8 cellular contexts compared by ENCODE assay signal in genomic region chr4:81631958-81632439, GRCh38.
DNase-seq lines count a peak whose midpoint lies in the region; ATAC-seq and TF ChIP-seq lines count a peak whose summit lies in the region.

No MANE protein-coding gene starts in this region.

- no peaks in the 10 kb centered on the region for H3K9me3 ChIP-seq in thoracic aorta

- H3K4me1 ChIP-seq in foreskin keratinocyte (peaks cover 28% of the 10 kb centered on the region), thoracic aorta (ENCODE audit: control insufficient read depth in 1 of 2, low read depth in 2 of 2) (peaks cover 3 to 8% of the 10 kb centered on the region in 2 donors)

- H3K4me3 ChIP-seq in thoracic aorta: no peak overlapping the region

- DNase-seq in NCI-H187 treated with DMSO at 0.1 percent for 48 hours (lab: John Stamatoyannopoulos, UW): peak; percentile 74
- peak; percentile 100 for DNase-seq in foreskin keratinocyte
- DNase-seq in thoracic aorta (ENCODE audit: low spot score): no peak
- no peak for DNase-seq in COLO829 (ENCODE audit: low spot score)
- DNase-seq in NCI-H774 (lab: John Stamatoyannopoulos, UW): no peak
- no peak for DNase-seq in NCI-H1092 (lab: John Stamatoyannopoulos, UW)

- peak overlapping the region; percentile 29; the same call in 1 of the 2 replicates for H3K27ac ChIP-seq in 22Rv1
- H3K27ac ChIP-seq in foreskin keratinocyte: peak overlapping the region; percentile 94
- no peak overlapping the region for H3K27ac ChIP-seq in thoracic aorta

- H3K27me3 ChIP-seq in foreskin keratinocyte: no peaks in the 10 kb centered on the region
- no peaks in the 10 kb centered on the region for H3K27me3 ChIP-seq in thoracic aorta (replicated peaks; ENCODE audit: insufficient read depth)

- no peak for TF ChIP-seq CTCF in 22Rv1 (IDR thresholded peaks at IDR 0.05)
- TF ChIP-seq CTCF in foreskin keratinocyte (conservative IDR thresholded peaks at IDR 0.05): no peak
- TF ChIP-seq CTCF in thoracic aorta (IDR thresholded peaks at IDR 0.05): no peak

- ATAC-seq in GM18519 (IDR thresholded peaks at IDR 0.05; ENCODE audit: low FRiP score, unreplicated experiment) (peak; percentile 46), foreskin keratinocyte (peak; percentile 90), thoracic aorta (ENCODE audit: insufficient number of reproducible peaks, low FRiP score, low read depth) (peak; percentile 74)

- H3K36me3 ChIP-seq in thoracic aorta: no peaks in the 10 kb centered on the region

Comparison
In these comparisons a context has a peak if more than half of its experiments do, and no peak if none do; other contexts are left out.
1. H3K27ac ChIP-seq: peak in 22Rv1 (single experiment) and foreskin keratinocyte (single experiment); none in thoracic aorta (0 of 2).
2. DNase-seq: peak in NCI-H187 treated with DMSO at 0.1 percent for 48 hours (single experiment) and foreskin keratinocyte (2 of 2); none in thoracic aorta (single experiment), COLO829 (single experiment), NCI-H774 (single experiment) and NCI-H1092 (single experiment).
3. Peak in every context shown above with its lines, with median percentiles within 50 percentile points of each other: ATAC-seq.